In the genomic region with DNA sequence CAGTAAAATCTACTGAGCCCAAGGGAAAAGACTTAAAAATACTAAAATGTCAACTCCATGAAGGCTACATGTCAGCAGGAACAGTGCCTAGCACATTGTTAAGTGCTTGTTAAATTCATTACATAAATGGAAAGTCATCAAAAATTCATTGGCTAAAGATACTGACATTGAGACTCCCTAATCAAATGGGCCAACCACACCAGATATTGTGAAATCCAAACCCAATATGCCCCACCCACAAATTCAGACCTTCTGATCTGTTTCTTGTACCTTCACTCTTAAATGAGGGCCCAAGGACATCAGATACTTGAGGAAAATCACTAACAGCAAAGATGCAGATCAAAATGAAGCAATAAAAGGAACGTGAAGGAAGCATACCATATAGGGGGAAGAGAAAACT, we compare ENCODE assay signal across 23 cellular contexts. TPM values are rescaled to one million over a fixed set of nuclear protein-coding genes. Genes with fewer than 3 reads are reported as not detected.
DNase-seq lines count a peak whose midpoint lies in the region; ATAC-seq, FAIRE-seq and TF ChIP-seq lines count a peak whose summit lies in the region.
"Had no signal": no experiment of that assay in that cellular context is flagged by ENCODE, and none has a peak within 500 bp of the region (broad histone marks: within the 10 kb centered on the region; RNA-seq: fewer than 3 reads in every experiment).

No MANE protein-coding gene starts in this region.

- TF ChIP-seq EP300 in HepG2 (IDR thresholded peaks at IDR 0.05; ENCODE audit: low read depth in 2 of 2, low read length in 2 of 2) (no peak), HepG2 (CRISPR knock-in tag; IDR thresholded peaks at IDR 0.05; ENCODE audit: borderline replicate concordance) (no peak), K562 (IDR thresholded peaks at IDR 0.05; ENCODE audit: low read length) (no peak)

- TF ChIP-seq CTCF in HepG2 (CRISPR knock-in tag; IDR thresholded peaks at IDR 0.05) (no peak), right lobe of liver (IDR thresholded peaks at IDR 0.05) (no peak), K562 (IDR thresholded peaks at IDR 0.05 in 2 of 3, conservative IDR thresholded peaks at IDR 0.05 in 1 of 3; ENCODE audit: insufficient read depth in 2 of 3, low read depth in 1 of 3, low read length in 3 of 3) (no peak)

- peaks cover 8% of the 10 kb centered on the region for H3K4me1 Mint-ChIP-seq in activated T-cell treated with anti-CD3 and anti-CD28 coated beads, Interleukin-2, amount 50 U/mL, for 24 hours (ENCODE audit: low read depth)

- intact Hi-C loops in HepG2 (cut with micrococcal nuclease; ENCODE audit: unreplicated experiment) = no loop called here
- intact Hi-C loops in right lobe of liver (cut with DNase I) = no loop called here
- intact Hi-C loops in K562 (cut with micrococcal nuclease) = no loop called here

- POLR2A ChIA-PET in HepG2 (lab: Yijun Ruan, JAX) (no interaction called here), K562 (lab: Yijun Ruan, JAX) (interaction anchor here (0.6 to 1.2 kb wide), 3 partner anchors 25 to 210 kb away, joined by 3 to 5 read pairs (median 3); no protein-coding TSS in a partner anchor)

- TF ChIP-seq POLR2A in HepG2 (IDR thresholded peaks at IDR 0.05; ENCODE audit: insufficient read depth in 1 of 2, low read depth in 2 of 2, low read length in 2 of 2) = no peak
- no peak for TF ChIP-seq POLR2A in right lobe of liver (IDR thresholded peaks at IDR 0.05)
- TF ChIP-seq POLR2A in K562 (conservative IDR thresholded peaks at IDR 0.05) = no peak

- no peaks in the 10 kb centered on the region for H3K9me1 ChIP-seq in K562 (ENCODE audit: control insufficient read depth, insufficient read depth, low read length)

- in situ Hi-C loops in HepG2 (cut with HindIII; ENCODE audit: extremely low pct_ligation_motif_present, low pct_unique_long_range_greater_than_20kb) (loop anchor here (25.0 kb wide), 1 partner anchor 677 kb away; no protein-coding TSS in a partner anchor), K562 (cut with MboI) (no loop called here)

- no peaks in the 10 kb centered on the region for H3K9me3 Mint-ChIP-seq in activated T-cell treated with anti-CD3 and anti-CD28 coated beads, Interleukin-2, amount 50 U/mL, for 24 hours

- H3K79me2 ChIP-seq in HepG2 (ENCODE audit: insufficient read depth, low read length) = no peaks in the 10 kb centered on the region
- H3K79me2 ChIP-seq in K562 (ENCODE audit: control insufficient read depth, insufficient read depth, low read length) = no peaks in the 10 kb centered on the region; the same call in 2 of the 3 replicates

- no peaks in the 10 kb centered on the region for H3K4me1 ChIP-seq in HepG2 (ENCODE audit: insufficient read depth, low read length)
- H3K4me1 ChIP-seq in right lobe of liver = no peaks in the 10 kb centered on the region
- no peaks in the 10 kb centered on the region for H3K4me1 ChIP-seq in K562 (replicated peaks in 1 of 2; ENCODE audit: control insufficient read depth in 2 of 2, insufficient read depth in 2 of 2, low read length in 2 of 2)
- no peaks in the 10 kb centered on the region for H3K4me1 ChIP-seq in subcutaneous abdominal adipose tissue (ENCODE audit: control insufficient read depth in 5 of 5, insufficient read depth in 5 of 5, low read length in 5 of 5)
- H3K4me1 ChIP-seq: SJCRH30 had no signal

- peaks cover 94% of the 10 kb centered on the region for H3K36me3 Mint-ChIP-seq in activated T-cell treated with anti-CD3 and anti-CD28 coated beads, Interleukin-2, amount 50 U/mL, for 24 hours (ENCODE audit: low read depth)

- BruUV-seq in HepG2 (replicated peaks; lab: Mats Ljungman, UMichigan) = no TSS peak
- no TSS peak for BruUV-seq in K562 (replicated peaks; lab: Mats Ljungman, UMichigan)

- peak overlapping the region; percentile 31 for H3K27ac Mint-ChIP-seq in activated T-cell treated with anti-CD3 and anti-CD28 coated beads, Interleukin-2, amount 50 U/mL, for 24 hours

- ATAC-seq in HepG2 (no peak), right lobe of liver (no peak), K562 (no peak), HG03460 (IDR thresholded peaks at IDR 0.05; ENCODE audit: unreplicated experiment) (no peak)
- ATAC-seq: Right ventricle myocardium inferior had no signal

- H3K36me3 ChIP-seq in HepG2 (replicated peaks in 1 of 2; ENCODE audit: control insufficient read depth in 1 of 2, insufficient read depth in 2 of 2, low read length in 2 of 2) (peaks cover 18 to 91% of the 10 kb centered on the region in 2 experiments), right lobe of liver (peaks cover 25 to 97% (median 57%) of the 10 kb centered on the region in 4 donors), K562 (ENCODE audit: control insufficient read depth, insufficient read depth, low read length) (peaks cover 96% of the 10 kb centered on the region), subcutaneous abdominal adipose tissue (ENCODE audit: control insufficient read depth in 5 of 5, insufficient read depth in 5 of 5, low read length in 5 of 5) (peaks cover 85 to 95% (median 85%) of the 10 kb centered on the region in 5 donors)

- no peak for DNase-seq in activated T-cell treated with anti-CD3 and anti-CD28 coated beads, Interleukin-2, amount 50 U/mL, for 24 hours
- DNase-seq in activated T-cell treated with anti-CD3 and anti-CD28 coated beads for 4 hours (no peak), HepG2 (ENCODE audit: low spot score) (no peak), right lobe of liver (no peak), K562 (ENCODE audit: extremely low read depth in 1 of 4, low spot score in 3 of 4) (no peak), NCI-H2171 treated with DMSO at 0.1 percent for 48 hours (lab: John Stamatoyannopoulos, UW) (no peak)
- DNase-seq: COR-L47, DMS53, GM23248, H7, KBM-7, MV-4-11, NCI-H1105, NCI-H1436 treated with DMSO at 0.1 percent for 48 hours, NCI-H187 treated with DMSO at 0.1 percent for 48 hours, NCI-H2107, NCI-H526 treated with DMSO at 0.1 percent for 48 hours, PC-9, SJCRH30 had no signal

- H3K27me3 ChIP-seq in HepG2 (ENCODE audit: control insufficient read depth in 1 of 2, insufficient read depth in 2 of 2, low read length in 2 of 2) (no peaks in the 10 kb centered on the region), right lobe of liver (no peaks in the 10 kb centered on the region), K562 (ENCODE audit: control insufficient read depth in 2 of 2, insufficient read depth in 2 of 2, low read length in 2 of 2) (no peaks in the 10 kb centered on the region), subcutaneous abdominal adipose tissue (ENCODE audit: control insufficient read depth in 5 of 5, insufficient read depth in 4 of 5, low read length in 5 of 5) (no peaks in the 10 kb centered on the region)
- H3K27me3 ChIP-seq: SJCRH30 had no signal

- H3K27ac ChIP-seq in HepG2 (ENCODE audit: extremely low read length, insufficient read depth, low read length) = no peak overlapping the region
- no peak overlapping the region for H3K27ac ChIP-seq in right lobe of liver
- no peak overlapping the region for H3K27ac ChIP-seq in K562 (ENCODE audit: extremely low read depth, low read depth, low read length)
- peak overlapping the region; percentile 12 for H3K27ac ChIP-seq in subcutaneous abdominal adipose tissue (ENCODE audit: low read depth, low read length)
- H3K27ac ChIP-seq: GM23248, PC-9, SJCRH30 had no signal

- WGBS in HepG2 (ENCODE audit: low lambda C conversion rate) = 94% methylated on average over 1 of the region's 1 CpG
- 100% methylated on average over 1 of the region's 1 CpG for WGBS in right lobe of liver (ENCODE audit: insufficient coverage, low coverage, low lambda C conversion rate, missing lambda C conversion rate)
- 100% methylated on average over 1 of the region's 1 CpG for WGBS in K562 (ENCODE audit: insufficient coverage, low coverage, missing lambda C conversion rate)

- no peaks in the 10 kb centered on the region for H3K9me3 ChIP-seq in HepG2 (ENCODE audit: low read length)
- H3K9me3 ChIP-seq in right lobe of liver = no peaks in the 10 kb centered on the region
- no peaks in the 10 kb centered on the region for H3K9me3 ChIP-seq in K562 (replicated peaks; ENCODE audit: control insufficient read depth, insufficient read depth, low read depth, low read length)
- H3K9me3 ChIP-seq in subcutaneous abdominal adipose tissue (ENCODE audit: control insufficient read depth in 5 of 5, low read length in 5 of 5) = no peaks in the 10 kb centered on the region
- H3K9me3 ChIP-seq: SJCRH30 had no signal

- H3K4me3 ChIP-seq in HepG2 (replicated peaks in 1 of 3; ENCODE audit: insufficient read depth in 1 of 3, low read depth in 2 of 3, low read length in 3 of 3) (no peak overlapping the region), right lobe of liver (no peak overlapping the region), K562 (no peak overlapping the region), subcutaneous abdominal adipose tissue (ENCODE audit: low read depth in 1 of 5, low read length in 5 of 5) (no peak overlapping the region)
- H3K4me3 ChIP-seq: GM23248, PC-9, SJCRH30 had no signal

- TF ChIP-seq RAD21 in HepG2 (CRISPR knock-in tag; IDR thresholded peaks at IDR 0.05) (no peak), K562 (CRISPR knock-in tag; conservative IDR thresholded peaks at IDR 0.05 in 1 of 2, IDR thresholded peaks at IDR 0.05 in 1 of 2) (no peak)

- H3K9ac ChIP-seq in HepG2 (ENCODE audit: insufficient read depth, low read depth, low read length) (no peak overlapping the region), K562 (ENCODE audit: insufficient read depth in 1 of 2, low read depth in 2 of 2, low read length in 2 of 2) (no peak overlapping the region), subcutaneous abdominal adipose tissue (ENCODE audit: low read length in 5 of 5) (no peak overlapping the region)
- H3K9ac ChIP-seq: GM23248 had no signal

- CTCF ChIA-PET in HepG2 (lab: Yijun Ruan, JAX; ENCODE audit: low intra/inter-chr PET ratio, low total read pairs) = no interaction called here
- CTCF ChIA-PET in K562 (lab: Yijun Ruan, JAX; ENCODE audit: low intra/inter-chr PET ratio) = no interaction called here

- no peak overlapping the region for H3K4me3 Mint-ChIP-seq in activated T-cell treated with anti-CD3 and anti-CD28 coated beads, Interleukin-2, amount 50 U/mL, for 24 hours

- H3K4me2 ChIP-seq in HepG2 (ENCODE audit: low read depth, low read length) (no peak overlapping the region), K562 (ENCODE audit: insufficient read depth, low read length) (no peak overlapping the region)
- H3K4me2 ChIP-seq: PC-9 had no signal

- H4K20me1 ChIP-seq in HepG2 (ENCODE audit: insufficient read depth, low read length) = no peaks in the 10 kb centered on the region; the same call in 1 of the 2 replicates
- no peaks in the 10 kb centered on the region for H4K20me1 ChIP-seq in K562 (replicated peaks; ENCODE audit: control insufficient read depth, insufficient read depth, low read length)

- H2AFZ ChIP-seq in HepG2 (ENCODE audit: low read length) (no peak overlapping the region), K562 (ENCODE audit: low read depth, low read length) (no peak overlapping the region)
- H2AFZ ChIP-seq: GM23248, PC-9 had no signal

- no peaks in the 10 kb centered on the region for H3K27me3 Mint-ChIP-seq in activated T-cell treated with anti-CD3 and anti-CD28 coated beads, Interleukin-2, amount 50 U/mL, for 24 hours

- FAIRE-seq in HepG2 (lab: Jason Lieb, UNC) (no peak), K562 (lab: Jason Lieb, UNC) (no peak)
- FAIRE-seq: GM18507 had no signal

RNA-seq across cellular contexts. Expression of a gene that starts 20.7 kb away (rescaled TPM):
- total RNA-seq in HepG2 (2016; rRNA removed; fragmentation: Illumina TruSeq; extraction: Trizol) (113 and 139 TPM in 2 replicates), right lobe of liver (10 to 100 TPM; 29.6 to 66.5 (median 34.8) TPM), K562 (2014; rRNA removed) (193 and 237 TPM in 2 replicates), K562 (2014; rRNA removed; fragmentation: Illumina TruSeq; extraction: Trizol) (202 and 232 TPM in 2 replicates), K562 (2015; rRNA removed; fragmentation: Illumina TruSeq; extraction: Trizol) (216 and 229 TPM in 2 replicates), K562 (2021) (148 and 159 TPM in 2 replicates)
- total RNA-seq in HepG2 (2016; cell fraction: cytosol; rRNA removed; fragmentation: Illumina TruSeq; extraction: Trizol; ENCODE audit: low read depth) = 38.6 and 46.4 TPM in 2 replicates
- 114 and 134 TPM in 2 replicates for total RNA-seq in HepG2 (2016; cell fraction: insoluble cytoplasmic fraction; rRNA removed; fragmentation: Illumina TruSeq; extraction: Trizol)
- 49.5 and 56.4 TPM in 2 replicates for total RNA-seq in HepG2 (2016; cell fraction: membrane; rRNA removed; fragmentation: Illumina TruSeq; extraction: Trizol)
- 67.5 and 73.1 TPM in 2 replicates for total RNA-seq in HepG2 (2016; cell fraction: nucleus; rRNA removed; fragmentation: Illumina TruSeq; extraction: Trizol)
- polyA plus RNA-seq in HepG2 (2011; rRNA removed) (37.8 and 52.7 TPM in 2 replicates), K562 (2011; rRNA removed) (131 and 189 TPM in 2 replicates), K562 (2014; fragmentation: Illumina TruSeq; extraction: Trizol) (197 and 219 TPM in 2 replicates), K562 (2014; fragmentation: Nextera tagmentation; extraction: Ambion mirVana) (100 to 1,000 TPM; 330 to 397 TPM), K562 (2014; rRNA removed) (233 and 261 TPM in 2 replicates)
- 42.9 and 45.8 TPM in 2 replicates for polyA plus RNA-seq in HepG2 (2011; cell fraction: cytosol; rRNA removed)
- polyA plus RNA-seq in HepG2 (2011; cell fraction: nucleus; rRNA removed) = 21.9 and 27.2 TPM in 2 replicates
- polyA plus RNA-seq in HepG2 (2012) = 40.4 and 53.7 TPM in 2 replicates
- polyA plus RNA-seq in HepG2 (2016; cell fraction: cytosol; fragmentation: Illumina TruSeq; extraction: Trizol; ENCODE audit: low read depth) = 38.9 and 39.2 TPM in 2 replicates
- 121 and 130 TPM in 2 replicates for polyA plus RNA-seq in HepG2 (2016; cell fraction: insoluble cytoplasmic fraction; fragmentation: Illumina TruSeq; extraction: Trizol; ENCODE audit: low read depth)
- 40.0 and 46.6 TPM in 2 replicates for polyA plus RNA-seq in HepG2 (2016; cell fraction: membrane; fragmentation: Illumina TruSeq; extraction: Trizol; ENCODE audit: low read depth)
- polyA plus RNA-seq in HepG2 (2016; cell fraction: nucleus; fragmentation: Illumina TruSeq; extraction: Trizol; ENCODE audit: insufficient read depth, low read depth) = 70.7 and 73.3 TPM in 2 replicates
- polyA minus RNA-seq in HepG2 (2011; rRNA and poly(A)+ RNA removed; ENCODE audit: low replicate concordance) = 13.0 and 15.3 TPM in 2 replicates
- 20.8 and 25.8 TPM in 2 replicates for polyA minus RNA-seq in HepG2 (2011; cell fraction: cytosol; rRNA and poly(A)+ RNA removed)
- 64.6 and 72.1 TPM in 2 replicates for polyA minus RNA-seq in HepG2 (2011; cell fraction: nucleus; rRNA and poly(A)+ RNA removed)
- total RNA-seq in K562 (2011; cell fraction: chromatin; rRNA removed; ENCODE audit: low replicate concordance) = 38.6 and 79.2 TPM in 2 replicates
- total RNA-seq in K562 (2011; cell fraction: nucleolus; rRNA removed) = 28.6 and 29.9 TPM in 2 replicates
- total RNA-seq in K562 (2011; cell fraction: nucleoplasm; rRNA removed) = 45.2 and 53.5 TPM in 2 replicates
- 101 TPM in 2 replicates for polyA plus RNA-seq in K562 (2011; cell fraction: cytosol; rRNA removed)
- polyA plus RNA-seq in K562 (2011; cell fraction: nucleus; rRNA removed) = 42.1 and 51.3 TPM in 2 replicates
- polyA plus RNA-seq in K562 (2012) = 100 and 122 TPM in 2 replicates
- polyA minus RNA-seq in K562 (2011; rRNA and poly(A)+ RNA removed) = 157 and 168 TPM in 2 replicates
- polyA minus RNA-seq in K562 (2011; cell fraction: cytosol; rRNA and poly(A)+ RNA removed) = 36.2 and 63.4 TPM in 2 replicates
- polyA minus RNA-seq in K562 (2011; cell fraction: nucleus; rRNA and poly(A)+ RNA removed) = 37.8 and 82.5 TPM in 2 replicates

RNA-seq across cellular contexts. Expression of a gene that starts 24.9 kb away (rescaled TPM):
- total RNA-seq in HepG2 (2016; rRNA removed; fragmentation: Illumina TruSeq; extraction: Trizol) (217 and 344 TPM in 2 replicates), right lobe of liver (10 to 100 TPM; 59.4 to 81.9 (median 66.2) TPM), K562 (2014; rRNA removed) (117 and 124 TPM in 2 replicates), K562 (2014; rRNA removed; fragmentation: Illumina TruSeq; extraction: Trizol) (135 and 145 TPM in 2 replicates), K562 (2015; rRNA removed; fragmentation: Illumina TruSeq; extraction: Trizol) (125 and 137 TPM in 2 replicates), K562 (2021) (99.1 and 101 TPM in 2 replicates)
- total RNA-seq in HepG2 (2016; cell fraction: cytosol; rRNA removed; fragmentation: Illumina TruSeq; extraction: Trizol; ENCODE audit: low read depth) = 22.5 and 24.4 TPM in 2 replicates
- total RNA-seq in HepG2 (2016; cell fraction: insoluble cytoplasmic fraction; rRNA removed; fragmentation: Illumina TruSeq; extraction: Trizol) = 219 and 334 TPM in 2 replicates
- 46.5 and 54.3 TPM in 2 replicates for total RNA-seq in HepG2 (2016; cell fraction: membrane; rRNA removed; fragmentation: Illumina TruSeq; extraction: Trizol)
- total RNA-seq in HepG2 (2016; cell fraction: nucleus; rRNA removed; fragmentation: Illumina TruSeq; extraction: Trizol) = 136 and 143 TPM in 2 replicates
- polyA plus RNA-seq in HepG2 (2011; rRNA removed) (69.8 and 83.3 TPM in 2 replicates), K562 (2011; rRNA removed) (170 and 189 TPM in 2 replicates), K562 (2014; fragmentation: Illumina TruSeq; extraction: Trizol) (117 and 130 TPM in 2 replicates), K562 (2014; fragmentation: Nextera tagmentation; extraction: Ambion mirVana) (100 to 1,000 TPM in 1 of 2 experiments, 10 to 100 TPM in 1; 64.3 to 155 TPM), K562 (2014; rRNA removed) (86.0 and 98.0 TPM in 2 replicates)
- 43.9 and 56.1 TPM in 2 replicates for polyA plus RNA-seq in HepG2 (2011; cell fraction: cytosol; rRNA removed)
- polyA plus RNA-seq in HepG2 (2011; cell fraction: nucleus; rRNA removed) = 68.8 and 75.9 TPM in 2 replicates
- polyA plus RNA-seq in HepG2 (2012) = 73.1 and 86.5 TPM in 2 replicates
- polyA plus RNA-seq in HepG2 (2016; cell fraction: cytosol; fragmentation: Illumina TruSeq; extraction: Trizol; ENCODE audit: low read depth) = 7.4 and 8.5 TPM in 2 replicates
- polyA plus RNA-seq in HepG2 (2016; cell fraction: insoluble cytoplasmic fraction; fragmentation: Illumina TruSeq; extraction: Trizol; ENCODE audit: low read depth) = 223 and 229 TPM in 2 replicates
- 17.5 and 20.2 TPM in 2 replicates for polyA plus RNA-seq in HepG2 (2016; cell fraction: membrane; fragmentation: Illumina TruSeq; extraction: Trizol; ENCODE audit: low read depth)
- polyA plus RNA-seq in HepG2 (2016; cell fraction: nucleus; fragmentation: Illumina TruSeq; extraction: Trizol; ENCODE audit: insufficient read depth, low read depth) = 104 and 124 TPM in 2 replicates
- 88.1 and 105 TPM in 2 replicates for polyA minus RNA-seq in HepG2 (2011; rRNA and poly(A)+ RNA removed; ENCODE audit: low replicate concordance)
- 81.4 and 88.0 TPM in 2 replicates for polyA minus RNA-seq in HepG2 (2011; cell fraction: cytosol; rRNA and poly(A)+ RNA removed)
- polyA minus RNA-seq in HepG2 (2011; cell fraction: nucleus; rRNA and poly(A)+ RNA removed) = 208 and 229 TPM in 2 replicates
- total RNA-seq in K562 (2011; cell fraction: chromatin; rRNA removed; ENCODE audit: low replicate concordance) = 107 and 250 TPM in 2 replicates
- total RNA-seq in K562 (2011; cell fraction: nucleolus; rRNA removed) = 48.2 and 69.0 TPM in 2 replicates
- 101 and 112 TPM in 2 replicates for total RNA-seq in K562 (2011; cell fraction: nucleoplasm; rRNA removed)
- 45.3 and 102 TPM in 2 replicates for polyA plus RNA-seq in K562 (2011; cell fraction: cytosol; rRNA removed)
- 63.5 and 133 TPM in 2 replicates for polyA plus RNA-seq in K562 (2011; cell fraction: nucleus; rRNA removed)
- 92.1 and 97.5 TPM in 2 replicates for polyA plus RNA-seq in K562 (2012)
- polyA minus RNA-seq in K562 (2011; rRNA and poly(A)+ RNA removed) = 366 and 401 TPM in 2 replicates
- 92.1 and 103 TPM in 2 replicates for polyA minus RNA-seq in K562 (2011; cell fraction: cytosol; rRNA and poly(A)+ RNA removed)
- 73.8 and 174 TPM in 2 replicates for polyA minus RNA-seq in K562 (2011; cell fraction: nucleus; rRNA and poly(A)+ RNA removed)
